ENCODE assay signal across 29 cellular contexts in the genomic region with DNA sequence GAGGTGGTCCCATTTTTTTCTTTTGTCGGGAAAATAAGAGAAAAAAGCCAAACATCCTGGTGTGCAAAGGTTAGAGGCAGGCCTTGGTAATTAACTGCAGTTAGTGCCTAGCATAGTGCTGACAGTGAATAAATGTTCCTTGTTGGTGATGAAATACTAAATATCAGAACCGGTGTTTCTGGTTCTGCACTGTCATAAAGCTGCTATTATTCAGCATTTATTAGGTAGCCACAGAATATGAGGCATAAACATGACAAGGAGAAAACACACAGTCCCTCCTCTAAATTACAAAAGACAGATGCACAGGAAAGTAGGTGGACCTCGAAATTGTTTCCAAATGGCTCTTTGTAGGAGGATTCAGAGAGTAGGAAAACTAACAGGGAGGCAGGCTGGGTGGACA.
DNase-seq lines count a peak whose midpoint lies in the region; TF ChIP-seq lines count a peak whose summit lies in the region.
"Had no signal": no experiment of that assay in that cellular context is flagged by ENCODE, and none has a peak within 500 bp of the region (broad histone marks: within the 10 kb centered on the region; RNA-seq: fewer than 3 reads in every experiment).

No MANE protein-coding gene starts in this region.

- H2AFZ ChIP-seq in smooth muscle cell (ENCODE audit: low read depth), result peak overlapping the region; percentile 55

- no peak overlapping the region for H3K9ac ChIP-seq in smooth muscle cell (ENCODE audit: low read depth)

- H3K79me2 ChIP-seq in smooth muscle cell (ENCODE audit: low read depth), result no peaks in the 10 kb centered on the region

- H3K27me3 Mint-ChIP-seq in chondrocyte (ENCODE audit: low read depth), result no peaks in the 10 kb centered on the region
- H3K27me3 Mint-ChIP-seq: activated naive CD8-positive, alpha-beta T cell treated with anti-CD3 and anti-CD28 coated beads for 36 hours; dendritic cell treated with granulocyte-macrophage colony-stimulating factor and Interleukin-4, amounts not matched to agents 40 ng/mL and 50 ng/mL, for 4 days; naive thymus-derived CD4-positive, alpha-beta T cell had no signal

- no peak overlapping the region for H3K4me3 ChIP-seq in smooth muscle cell
- H3K4me3 ChIP-seq: GM12878, transverse colon had no signal

- H3K4me1 ChIP-seq in smooth muscle cell (ENCODE audit: low read depth), result peaks cover 30% of the 10 kb centered on the region

- TF ChIP-seq CTCF in VCaP (conservative IDR thresholded peaks at IDR 0.05) (no peak), smooth muscle cell (IDR thresholded peaks at IDR 0.05; ENCODE audit: borderline replicate concordance, insufficient read depth, poor library complexity, severe bottlenecking) (no peak), chondrocyte (IDR thresholded peaks at IDR 0.05) (no peak)

- H3K27ac Mint-ChIP-seq in chondrocyte (ENCODE audit: unreplicated experiment), result no peak overlapping the region
- H3K27ac Mint-ChIP-seq: activated naive CD8-positive, alpha-beta T cell treated with anti-CD3 and anti-CD28 coated beads for 36 hours; dendritic cell treated with granulocyte-macrophage colony-stimulating factor and Interleukin-4, amounts not matched to agents 40 ng/mL and 50 ng/mL, for 4 days; naive thymus-derived CD4-positive, alpha-beta T cell; T-helper 2 cell treated with Interferon-gamma antibody and Interleukin-4, amounts not matched to agents 5 μg/mL and 100 μg/mL, for 36 hours had no signal

- peak overlapping the region; percentile 77 for H3K27ac ChIP-seq in VCaP
- peak overlapping the region; percentile 62 for H3K27ac ChIP-seq in smooth muscle cell (ENCODE audit: low read depth)
- H3K27ac ChIP-seq: C4-2B, transverse colon had no signal

- WGBS in smooth muscle cell (ENCODE audit: low lambda C conversion rate), result 57% methylated on average over 3 of the region's 3 CpGs

- no peaks in the 10 kb centered on the region for H3F3A ChIP-seq in smooth muscle cell (ENCODE audit: low read depth)

- H3K4me3 Mint-ChIP-seq in chondrocyte (ENCODE audit: unreplicated experiment), result no peak overlapping the region
- H3K4me3 Mint-ChIP-seq: activated naive CD8-positive, alpha-beta T cell treated with anti-CD3 and anti-CD28 coated beads for 36 hours; dendritic cell treated with granulocyte-macrophage colony-stimulating factor and Interleukin-4, amounts not matched to agents 40 ng/mL and 50 ng/mL, for 4 days; naive thymus-derived CD4-positive, alpha-beta T cell; T-helper 2 cell treated with Interferon-gamma antibody and Interleukin-4, amounts not matched to agents 5 μg/mL and 100 μg/mL, for 36 hours had no signal

- no peaks in the 10 kb centered on the region for H4K20me1 ChIP-seq in smooth muscle cell (ENCODE audit: low read depth)

- H3K9me3 ChIP-seq in smooth muscle cell (replicated peaks; ENCODE audit: low read depth), result no peaks in the 10 kb centered on the region
- H3K9me3 ChIP-seq: transverse colon had no signal

- H3K4me2 ChIP-seq in smooth muscle cell, result no peak overlapping the region

- H3K36me3 Mint-ChIP-seq in chondrocyte (ENCODE audit: low read depth), result no peaks in the 10 kb centered on the region
- H3K36me3 Mint-ChIP-seq: activated naive CD8-positive, alpha-beta T cell treated with anti-CD3 and anti-CD28 coated beads for 36 hours; naive thymus-derived CD4-positive, alpha-beta T cell had no signal

- DNase-seq in HT-29 (ENCODE audit: low spot score) (peak; percentile 85), fibroblast of gingiva (ENCODE audit: low read depth) (peak; percentile 14), smooth muscle cell (lab: John Stamatoyannopoulos, UW; ENCODE audit: unreplicated experiment) (no peak), chondrocyte (ENCODE audit: low spot score) (no peak), DMS153 (lab: John Stamatoyannopoulos, UW) (no peak)
- no peak for DNase-seq in effector CD8-positive, alpha-beta T cell (lab: John Stamatoyannopoulos, UW)
- DNase-seq: activated CD4-positive, alpha-beta T cell treated with anti-CD3 and anti-CD28 coated beads for 48 hours; activated CD8-positive, alpha-beta memory T cell treated with anti-CD3 and anti-CD28 coated beads for 24 hours; activated effector memory CD4-positive, alpha-beta T cell treated with anti-CD3 and anti-CD28 coated beads, Interleukin-2, amount 50 U/mL, for 16 hours; activated naive CD8-positive, alpha-beta T cell treated with anti-CD3 and anti-CD28 coated beads for 36 hours; aorta; central memory CD4-positive, alpha-beta T cell; glutamatergic neuron; GOT3; IMR-90; left ventricle myocardium superior; midbrain; naive thymus-derived CD4-positive, alpha-beta T cell; NCI-H1105 treated with DMSO at 0.1 percent for 48 hours; NCI-H2029; NCI-H345; NCI-H82; stimulated activated CD4-positive, alpha-beta T cell treated with anti-CD3 and anti-CD28 coated beads, Interleukin-1b, Interleukin-23, amount 100 ng/mL, for 48 hours; transverse colon had no signal

- peaks cover 19% of the 10 kb centered on the region for H3K4me1 Mint-ChIP-seq in chondrocyte (ENCODE audit: low read depth)
- H3K4me1 Mint-ChIP-seq: activated naive CD8-positive, alpha-beta T cell treated with anti-CD3 and anti-CD28 coated beads for 36 hours; naive thymus-derived CD4-positive, alpha-beta T cell had no signal

- H3K36me3 ChIP-seq in smooth muscle cell (ENCODE audit: low read depth), result no peaks in the 10 kb centered on the region
- H3K36me3 ChIP-seq: transverse colon had no signal

- no peaks in the 10 kb centered on the region for H3K9me3 Mint-ChIP-seq in chondrocyte (ENCODE audit: low read depth)
- H3K9me3 Mint-ChIP-seq: activated naive CD8-positive, alpha-beta T cell treated with anti-CD3 and anti-CD28 coated beads for 36 hours; T-helper 2 cell treated with Interferon-gamma antibody and Interleukin-4, amounts not matched to agents 5 μg/mL and 100 μg/mL, for 36 hours had no signal

- no peaks in the 10 kb centered on the region for H3K27me3 ChIP-seq in smooth muscle cell (ENCODE audit: low read depth)
- H3K27me3 ChIP-seq: transverse colon had no signal

Comparison
In these comparisons a context has a peak if more than half of its experiments do, and no peak if none do; other contexts are left out.
1. DNase-seq: peak in HT-29 (single experiment) and fibroblast of gingiva (single experiment); none in smooth muscle cell (single experiment), chondrocyte (single experiment), effector CD8-positive, alpha-beta T cell (single experiment) and DMS153 (single experiment).